Comparison of ENCODE assay signal across 8 cellular contexts in the genomic region with DNA sequence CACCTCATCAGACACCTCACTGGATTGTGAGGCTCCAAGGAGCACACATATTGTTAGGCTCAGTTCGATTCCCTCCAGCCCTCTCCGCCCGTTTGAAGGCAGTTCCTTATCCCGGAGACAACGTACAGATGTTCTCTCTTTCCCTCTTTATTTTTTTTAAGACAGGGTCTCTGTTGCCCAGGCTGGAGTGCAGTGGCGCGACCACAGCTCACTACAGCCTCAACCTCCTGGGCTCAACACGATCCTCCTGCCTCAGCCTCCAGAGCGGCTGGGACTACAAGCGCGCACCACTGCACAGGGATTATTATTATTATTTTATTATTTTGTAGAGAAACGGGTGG. TPM values are rescaled to one million over a fixed set of nuclear protein-coding genes. Genes with fewer than 3 reads are reported as not detected.
DNase-seq lines count a peak whose midpoint lies in the region; ATAC-seq and TF ChIP-seq lines count a peak whose summit lies in the region.

No MANE protein-coding gene starts in this region.

- H3K27ac ChIP-seq in A673 (ENCODE audit: low read depth, low read length, poor library complexity, severe bottlenecking) (peak overlapping the region; percentile 86), HUES6 (ENCODE audit: low read depth, low read length) (peak overlapping the region; percentile 1; the same call in 1 of the 2 replicates)

- no peak for TF ChIP-seq CTCF in A673 (conservative IDR thresholded peaks at IDR 0.05; ENCODE audit: low read depth, low read length)
- TF ChIP-seq CTCF in MCF 10A (IDR thresholded peaks at IDR 0.05; ENCODE audit: unreplicated experiment) = no peak
- TF ChIP-seq CTCF in mucosa of descending colon (IDR thresholded peaks at IDR 0.05) = no peak

- H3K9ac ChIP-seq in HUES6 (ENCODE audit: low read length) = peak overlapping the region; percentile 77

- peaks cover 13% of the 10 kb centered on the region for H3K4me1 Mint-ChIP-seq in MCF 10A (ENCODE audit: insufficient read depth, unreplicated experiment)

- peak overlapping the region; percentile 100 for H3K4me3 Mint-ChIP-seq in MCF 10A (ENCODE audit: unreplicated experiment)

- CTCF ChIA-PET in A673 (lab: Charles Lee) (interaction anchor here (0.5 to 2.4 kb wide), 4 partner anchors 9 to 301 kb away, joined by 3 to 12 read pairs (median 4); a partner anchor contains a TSS), MCF 10A (lab: Yijun Ruan, JAX) (interaction anchor here (0.6 to 1.5 kb wide), 9 partner anchors 10 to 192 kb away, joined by 3 to 6 read pairs (median 4); no protein-coding TSS in a partner anchor)

- H3K27me3 ChIP-seq in A673 (replicated peaks; ENCODE audit: insufficient read depth, low read depth, low read length, poor library complexity) (no peaks in the 10 kb centered on the region), HUES6 (ENCODE audit: control insufficient read depth, insufficient read depth, low read length) (peaks cover 2% of the 10 kb centered on the region; the same call in 1 of the 2 replicates)

- peaks cover 30% of the 10 kb centered on the region for H3K36me3 ChIP-seq in A673 (ENCODE audit: insufficient read depth, low read length, poor library complexity, severe bottlenecking)
- H3K36me3 ChIP-seq in HUES6 (ENCODE audit: control insufficient read depth, insufficient read depth, low read length) = peaks cover 24% of the 10 kb centered on the region
- no peaks in the 10 kb centered on the region for H3K36me3 ChIP-seq in mucosa of descending colon (ENCODE audit: low read depth)

- DNase-seq in A673 (ENCODE audit: low spot score) (no peak), MCF 10A (ENCODE audit: unreplicated experiment) (no peak), mucosa of descending colon (no peak), cerebellar nuclear complex (lab: John Stamatoyannopoulos, UW) (no peak)

- H3K27me3 Mint-ChIP-seq in MCF 10A (ENCODE audit: insufficient read depth, unreplicated experiment) = no peaks in the 10 kb centered on the region

- POLR2A ChIA-PET in A673 (lab: Charles Lee; ENCODE audit: low non-redundant PET) = interaction anchor here (0.5 to 0.7 kb wide), 2 partner anchors 9 to 192 kb away, joined by 3 to 7 read pairs; no protein-coding TSS in a partner anchor
- POLR2A ChIA-PET in MCF 10A (lab: Yijun Ruan, JAX) = interaction anchor here (0.6 to 1.6 kb wide), 10 partner anchors 19 to 419 kb away, joined by 3 to 6 read pairs (median 4); a partner anchor contains a TSS

- no peaks in the 10 kb centered on the region for H3K9me3 ChIP-seq in A673 (ENCODE audit: low read depth, low read length, poor library complexity, severe bottlenecking)
- H3K9me3 ChIP-seq in HUES6 (ENCODE audit: control insufficient read depth, insufficient read depth, low read depth, low read length) = no peaks in the 10 kb centered on the region
- no peaks in the 10 kb centered on the region for H3K9me3 ChIP-seq in mucosa of descending colon

- BruUV-seq in A673 (replicated peaks; lab: Mats Ljungman, UMichigan) = TSS peak; percentile 89
- TSS peak; percentile 92 for BruUV-seq in MCF 10A (replicated peaks; lab: Mats Ljungman, UMichigan)

- ATAC-seq in mucosa of descending colon (no peak), HG02610 (IDR thresholded peaks at IDR 0.05; ENCODE audit: unreplicated experiment) (no peak), GM19467 (IDR thresholded peaks at IDR 0.05; ENCODE audit: unreplicated experiment) (no peak), HG03432 (IDR thresholded peaks at IDR 0.05; ENCODE audit: unreplicated experiment) (no peak)

- H3K4me1 ChIP-seq in A673 (ENCODE audit: insufficient read depth, low read length, poor library complexity, severe bottlenecking) (peaks cover 13% of the 10 kb centered on the region), HUES6 (ENCODE audit: control insufficient read depth, insufficient read depth, low read length) (peaks cover 9% of the 10 kb centered on the region; the same call in 1 of the 2 replicates), mucosa of descending colon (ENCODE audit: low read depth) (peaks cover 14% of the 10 kb centered on the region)

- no peak overlapping the region for H3K27ac Mint-ChIP-seq in MCF 10A (ENCODE audit: low read depth, unreplicated experiment)

- H3K9me3 Mint-ChIP-seq in MCF 10A (ENCODE audit: unreplicated experiment) = no peaks in the 10 kb centered on the region

- H3K4me3 ChIP-seq in A673 (ENCODE audit: low read depth, low read length, poor library complexity, severe bottlenecking) (peak overlapping the region; percentile 86), HUES6 (ENCODE audit: low read depth, low read length) (peak overlapping the region; percentile 97), mucosa of descending colon (peak overlapping the region; percentile 32)

- H3K36me3 Mint-ChIP-seq in MCF 10A (ENCODE audit: insufficient read depth, unreplicated experiment) = peaks cover 5% of the 10 kb centered on the region

- intact Hi-C loops in A673 (cut with micrococcal nuclease; ENCODE audit: unreplicated experiment) (no loop called here), MCF 10A (cut with micrococcal nuclease) (no loop called here), mucosa of descending colon (cut with DNase I, micrococcal nuclease) (no loop called here)

RNA-seq across cellular contexts. Expression of a gene that starts 0.7 kb away (rescaled TPM):
- 121 and 124 TPM in 2 replicates for total RNA-seq in A673 (2021)
- total RNA-seq in MCF 10A (2022) = 30.8 and 41.9 TPM in 2 replicates
- 10 to 100 TPM in 1 of 3 donors, 1 to 10 TPM in 2; 4.4 to 18.8 (median 5.8) TPM for total RNA-seq in mucosa of descending colon

RNA-seq across cellular contexts. Expression of a gene that starts 14.7 kb away (rescaled TPM):
- total RNA-seq in A673 (2021) (0.41 and 1.0 TPM in 2 replicates), MCF 10A (2022) (0.20 TPM in 1 of 2 replicates, not detected in the other), mucosa of descending colon (not detected)

RNA-seq across cellular contexts. Expression of a gene that starts 24.4 kb away (rescaled TPM):
- total RNA-seq in A673 (2021) (1.9 and 3.0 TPM in 2 replicates), MCF 10A (2022) (0.25 and 0.33 TPM in 2 replicates), mucosa of descending colon (10 to 100 TPM in 2 of 3 donors, 1 to 10 TPM in 1; 6.7 to 45.7 (median 37.0) TPM)

RNA-seq across cellular contexts. Expression of a gene that starts 27.4 kb away (rescaled TPM):
- total RNA-seq in A673 (2021) = not detected in 2 replicates
- total RNA-seq in MCF 10A (2022) = 1.4 and 2.7 TPM in 2 replicates
- total RNA-seq in mucosa of descending colon = 10 to 100 TPM in 1 of 3 donors, 1 to 10 TPM in 2; 5.1 to 69.5 (median 8.6) TPM

RNA-seq across cellular contexts. Expression of a gene that starts 44.9 kb away (rescaled TPM):
- total RNA-seq in A673 (2021) (80.5 and 82.8 TPM in 2 replicates), MCF 10A (2022) (21.0 and 26.0 TPM in 2 replicates), mucosa of descending colon (10 to 100 TPM; 15.0 to 19.8 (median 18.3) TPM)

Comparison
In these comparisons a context has a peak if more than half of its experiments do, and no peak if none do; other contexts are left out.
1. H3K4me3 ChIP-seq: peak in every context shown above with its lines; median percentile 97 in HUES6; 86 in A673; 32 in mucosa of descending colon.